8 cellular contexts compared by ENCODE assay signal in genomic region chr4:337143-337931, GRCh38. TPM values are rescaled to one million over a fixed set of nuclear protein-coding genes. Genes with fewer than 3 reads are reported as not detected.
DNase-seq lines count a peak whose midpoint lies in the region; ATAC-seq lines count a peak whose summit lies in the region.

Gene ZNF141, plus strand, starts transcription at chr4:337814. Its CDS starts 170 bp downstream, at chr4:337984.

- H3K27me3 Mint-ChIP-seq in activated CD8-positive, alpha-beta memory T cell treated with anti-CD3 and anti-CD28 coated beads, Interleukin-2, amount 10 ng/mL, durations not matched to agents 7 days and 5 days, result no peaks in the 10 kb centered on the region
- H3K27me3 Mint-ChIP-seq in effector memory CD8-positive, alpha-beta T cell, result no peaks in the 10 kb centered on the region

- H3K36me3 Mint-ChIP-seq in activated CD8-positive, alpha-beta memory T cell treated with anti-CD3 and anti-CD28 coated beads, Interleukin-2, amount 10 ng/mL, durations not matched to agents 7 days and 5 days, result peaks cover 53% of the 10 kb centered on the region
- H3K36me3 Mint-ChIP-seq in effector memory CD8-positive, alpha-beta T cell (ENCODE audit: insufficient read depth), result peaks cover 24% of the 10 kb centered on the region

- H4K8ac ChIP-seq in mesenchymal stem cell (ENCODE audit: low read length), result peak within 1 kb of the TSS; percentile 98

- H3K23ac ChIP-seq in mesenchymal stem cell (ENCODE audit: low read length in 2 of 2), result peak within 1 kb of the TSS in 1 of 2 experiments; percentile 79

- H3K27ac Mint-ChIP-seq in activated CD8-positive, alpha-beta memory T cell treated with anti-CD3 and anti-CD28 coated beads, Interleukin-2, amount 10 ng/mL, durations not matched to agents 7 days and 5 days, result peak within 1 kb of the TSS; percentile 98
- H3K27ac Mint-ChIP-seq in effector memory CD8-positive, alpha-beta T cell, result peak within 1 kb of the TSS; percentile 96 to 98

- peak within 1 kb of the TSS; percentile 87 for H3K4me3 Mint-ChIP-seq in activated CD8-positive, alpha-beta memory T cell treated with anti-CD3 and anti-CD28 coated beads, Interleukin-2, amount 10 ng/mL, durations not matched to agents 7 days and 5 days
- peak within 1 kb of the TSS; percentile 96 to 99 for H3K4me3 Mint-ChIP-seq in effector memory CD8-positive, alpha-beta T cell

- WGBS in mesenchymal stem cell, result under 1% methylated on average over 42 of the region's 59 CpGs

- no peak within 1 kb of the TSS for H2BK120ac ChIP-seq in mesenchymal stem cell (ENCODE audit: low read depth, low read length)

- H3K4me1 ChIP-seq in BLaER1 (peaks cover 14% of the 10 kb centered on the region), mesenchymal stem cell (ENCODE audit: control insufficient read depth, insufficient read depth, low read depth, low read length) (peaks cover 13% of the 10 kb centered on the region)

- H3K4me3 ChIP-seq in BLaER1 (peak within 1 kb of the TSS; percentile 93), mesenchymal stem cell (ENCODE audit: insufficient read depth in 1 of 2, low read depth in 1 of 2, low read length in 2 of 2) (peak within 1 kb of the TSS; percentile 83 to 95)

- H3K4ac ChIP-seq in mesenchymal stem cell (ENCODE audit: low read depth in 1 of 2, low read length in 2 of 2), result peak within 1 kb of the TSS; percentile 79 to 87

- peak within 1 kb of the TSS; percentile 99 for H2AFZ ChIP-seq in mesenchymal stem cell (ENCODE audit: low read depth, low read length)

- peak within 1 kb of the TSS; percentile 86 for H3K4me2 ChIP-seq in BLaER1
- peak within 1 kb of the TSS; percentile 96 for H3K4me2 ChIP-seq in mesenchymal stem cell (ENCODE audit: low read length, poor library complexity, severe bottlenecking)

- peak; percentile 93 for ATAC-seq in HG03469 (IDR thresholded peaks at IDR 0.05; ENCODE audit: unreplicated experiment)
- peak; percentile 97 for ATAC-seq in activated CD8-positive, alpha-beta memory T cell treated with anti-CD3 and anti-CD28 coated beads, Interleukin-2, amount 10 ng/mL, durations not matched to agents 7 days and 5 days
- ATAC-seq in effector memory CD8-positive, alpha-beta T cell (replicated peaks), result peak; percentile 87

- H3K79me1 ChIP-seq in mesenchymal stem cell (replicated peaks; ENCODE audit: low read length, poor library complexity, severe bottlenecking), result peaks cover 17% of the 10 kb centered on the region

- H2AK5ac ChIP-seq in mesenchymal stem cell (ENCODE audit: low read length, severe bottlenecking), result no peak within 1 kb of the TSS

- H4K91ac ChIP-seq in mesenchymal stem cell (ENCODE audit: low read length), result peak within 1 kb of the TSS; percentile 70

- CTCF ChIA-PET in activated CD8-positive, alpha-beta memory T cell treated with anti-CD3 and anti-CD28 coated beads, Interleukin-2, amount 10 ng/mL, durations not matched to agents 7 days and 5 days (lab: Charles Lee), result interaction anchor here (1.0 to 1.3 kb wide), 2 partner anchors 93 to 137 kb away, joined by 3 to 4 read pairs; no protein-coding TSS in a partner anchor

- peak within 1 kb of the TSS; percentile 2 to 80 for H2BK12ac ChIP-seq in mesenchymal stem cell (ENCODE audit: low read length in 2 of 2)

- peak; percentile 98 for DNase-seq in GM19238 (ENCODE audit: insufficient read length, low spot score)
- DNase-seq in NCI-H82 treated with DMSO at 0.1 percent for 48 hours (lab: John Stamatoyannopoulos, UW; ENCODE audit: unreplicated experiment), result peak; percentile 56
- DNase-seq in activated CD8-positive, alpha-beta memory T cell treated with anti-CD3 and anti-CD28 coated beads, Interleukin-2, amount 10 ng/mL, durations not matched to agents 7 days and 5 days, result peak; percentile 97
- DNase-seq in effector memory CD8-positive, alpha-beta T cell, result peak; percentile 86 to 90 (median 90)
- DNase-seq in mesenchymal stem cell, result peak; percentile 99
- peak; percentile 75 for DNase-seq in stimulated activated CD8-positive, alpha-beta memory T cell treated with anti-CD3 and anti-CD28 coated beads, Interleukin-12 subunit alpha, Interleukin-12 subunit beta, amount 100 ng/mL, for 24 hours (ENCODE audit: extremely low read depth)

- peaks cover 29% of the 10 kb centered on the region for H3K4me1 Mint-ChIP-seq in activated CD8-positive, alpha-beta memory T cell treated with anti-CD3 and anti-CD28 coated beads, Interleukin-2, amount 10 ng/mL, durations not matched to agents 7 days and 5 days
- peaks cover 29 to 31% of the 10 kb centered on the region in 2 donors for H3K4me1 Mint-ChIP-seq in effector memory CD8-positive, alpha-beta T cell (ENCODE audit: low read depth in 2 of 2)

- peak within 1 kb of the TSS; percentile 89 for H3K27ac ChIP-seq in BLaER1
- peak within 1 kb of the TSS; percentile 83 for H3K27ac ChIP-seq in mesenchymal stem cell (ENCODE audit: low read length, poor library complexity, severe bottlenecking)

- peak within 1 kb of the TSS; percentile 86 to 95 for H3K18ac ChIP-seq in mesenchymal stem cell (ENCODE audit: low read depth in 1 of 2, low read length in 2 of 2)

- peak within 1 kb of the TSS; percentile 94 for H3K9ac ChIP-seq in BLaER1
- H3K9ac ChIP-seq in mesenchymal stem cell (ENCODE audit: low read length), result peak within 1 kb of the TSS; percentile 97

- H3K9me3 ChIP-seq in BLaER1, result peaks cover 78% of the 10 kb centered on the region
- peaks cover 45% of the 10 kb centered on the region for H3K9me3 ChIP-seq in mesenchymal stem cell (ENCODE audit: control insufficient read depth, low read length)

- H3K14ac ChIP-seq in mesenchymal stem cell (ENCODE audit: low read length in 2 of 2), result peak within 1 kb of the TSS in 1 of 2 experiments; percentile 96

- H3K36me3 ChIP-seq in BLaER1 (peaks cover 37% of the 10 kb centered on the region), mesenchymal stem cell (ENCODE audit: control insufficient read depth in 1 of 2, insufficient read depth in 2 of 2, low read depth in 1 of 2, low read length in 2 of 2) (peaks cover 4 to 22% of the 10 kb centered on the region in 2 experiments)

- peak within 1 kb of the TSS; percentile 63 for H2BK15ac ChIP-seq in mesenchymal stem cell (ENCODE audit: low read depth, poor library complexity, severe bottlenecking)

- no peaks in the 10 kb centered on the region for H4K20me1 ChIP-seq in BLaER1

- peaks cover 21% of the 10 kb centered on the region for H3K9me3 Mint-ChIP-seq in activated CD8-positive, alpha-beta memory T cell treated with anti-CD3 and anti-CD28 coated beads, Interleukin-2, amount 10 ng/mL, durations not matched to agents 7 days and 5 days (ENCODE audit: low read depth)
- H3K9me3 Mint-ChIP-seq in effector memory CD8-positive, alpha-beta T cell, result no peaks in the 10 kb centered on the region

- H2BK5ac ChIP-seq in mesenchymal stem cell (ENCODE audit: low read depth, low read length, poor library complexity, severe bottlenecking), result no peak within 1 kb of the TSS

- peaks cover 21% of the 10 kb centered on the region for H3K27me3 ChIP-seq in BLaER1
- no peaks in the 10 kb centered on the region for H3K27me3 ChIP-seq in mesenchymal stem cell (ENCODE audit: control insufficient read depth in 1 of 2, insufficient read depth in 1 of 2, low read length in 2 of 2)

RNA-seq across cellular contexts. Expression of gene ZNF141, which starts in this region (rescaled TPM):
- 10 to 100 TPM; 23.8 to 32.9 TPM for total RNA-seq in activated CD8-positive, alpha-beta memory T cell treated with anti-CD3 and anti-CD28 coated beads, Interleukin-2, amount 10 ng/mL, durations not matched to agents 7 days and 5 days
- 3.4 TPM for polyA plus RNA-seq in mesenchymal stem cell (2013, experiment 1 of 2)
- polyA plus RNA-seq in mesenchymal stem cell (2013, experiment 2 of 2), result 2.9 TPM

Comparison
In these comparisons a context has a peak if more than half of its experiments do, and no peak if none do; other contexts are left out.
1. Peak in every context shown above with its lines: DNase-seq, ATAC-seq, H3K4me3 ChIP-seq and H3K27ac ChIP-seq.